ENCODE assay signal across 29 cellular contexts in genomic region chr9:125515281-125515680, GRCh38.
"Had no signal": no experiment of that assay in that cellular context is flagged by ENCODE, and none has a peak within 500 bp of the region (broad histone marks: within the 10 kb centered on the region; RNA-seq: fewer than 3 reads in every experiment).

No MANE protein-coding gene starts in this region.

- H3K27ac ChIP-seq: KMS-11, Peyer's patch, RWPE1, SJCRH30 had no signal

- H3K36me3 ChIP-seq: breast epithelium, Peyer's patch had no signal

- H3K27me3 ChIP-seq: breast epithelium, Peyer's patch, SJCRH30 had no signal

- H3K9me3 Mint-ChIP-seq: activated B cell treated with CpG ODN at 0.5 μM for 24 hours; activated CD4-positive, alpha-beta T cell treated with anti-CD3 and anti-CD28 coated beads, Interleukin-2, amount 10 ng/mL, durations not matched to agents 24 days and 14 days; activated naive CD4-positive, alpha-beta T cell treated with anti-CD3 and anti-CD28 coated beads for 36 hours; activated naive CD8-positive, alpha-beta T cell treated with anti-CD3 and anti-CD28 coated beads, Interleukin-2, amount 10 ng/mL, durations not matched to agents 7 days and 5 days; activated T-cell treated with anti-CD3 and anti-CD28 coated beads, Interleukin-2, amount 50 U/mL, for 4 hours had no signal

- H3K4me3 Mint-ChIP-seq: activated B cell treated with CpG ODN at 0.5 μM for 24 hours; activated CD4-positive, alpha-beta T cell treated with anti-CD3 and anti-CD28 coated beads, Interleukin-2, amount 10 ng/mL, durations not matched to agents 24 days and 14 days; activated naive CD4-positive, alpha-beta T cell treated with anti-CD3 and anti-CD28 coated beads for 36 hours; activated naive CD8-positive, alpha-beta T cell treated with anti-CD3 and anti-CD28 coated beads, Interleukin-2, amount 10 ng/mL, durations not matched to agents 7 days and 5 days; activated T-cell treated with anti-CD3 and anti-CD28 coated beads, Interleukin-2, amount 50 U/mL, for 4 hours had no signal

- DNase-seq: activated B cell treated with CpG ODN at 0.5 μM for 24 hours; activated CD4-positive, alpha-beta T cell treated with anti-CD3 and anti-CD28 coated beads for 1 hour; activated CD4-positive, alpha-beta T cell treated with anti-CD3 and anti-CD28 coated beads, Interleukin-2, amount 10 ng/mL, durations not matched to agents 24 days and 14 days; activated CD4-positive, alpha-beta T cell treated with anti-CD3 and anti-CD28 coated beads, Interleukin-2, amount 50 U/mL, for 48 hours; activated CD8-positive, alpha-beta memory T cell treated with anti-CD3 and anti-CD28 coated beads for 24 hours; activated gamma-delta T cell; activated naive CD4-positive, alpha-beta T cell treated with anti-CD3 and anti-CD28 coated beads for 36 hours; activated naive CD8-positive, alpha-beta T cell treated with anti-CD3 and anti-CD28 coated beads, Interleukin-2, amount 10 ng/mL, durations not matched to agents 7 days and 5 days; activated T-cell treated with anti-CD3 and anti-CD28 coated beads, Interleukin-2, amount 50 U/mL, for 4 hours; aorta; central memory CD4-positive, alpha-beta T cell; MV-4-11; NCI-H1092 treated with DMSO at 0.1 percent for 48 hours; NCI-H1417 treated with DMSO at 0.1 percent for 48 hours; NCI-H1694; NCI-H2029; NCI-H2107; NCI-H2171 treated with DMSO at 0.1 percent for 48 hours; NCI-H226; NCI-H69; NK-92 treated with Interleukin-12 subunit alpha and Interleukin-12 subunit beta, amount 100 ng/mL, for 24 hours; Peyer's patch; Right ventricle myocardium superior; SJCRH30; SW 1271 had no signal

- ATAC-seq: activated T-cell treated with anti-CD3 and anti-CD28 coated beads, Interleukin-2, amount 50 U/mL, for 4 hours; SK-N-SH treated with all-trans-retinoic acid at 6 μM for 48 hours had no signal

- H3K9me3 ChIP-seq: breast epithelium, Peyer's patch, SJCRH30 had no signal

- H3K4me3 ChIP-seq: breast epithelium, Peyer's patch, SJCRH30 had no signal

- H3K27me3 Mint-ChIP-seq: activated B cell treated with CpG ODN at 0.5 μM for 24 hours; activated CD4-positive, alpha-beta T cell treated with anti-CD3 and anti-CD28 coated beads, Interleukin-2, amount 10 ng/mL, durations not matched to agents 24 days and 14 days; activated naive CD8-positive, alpha-beta T cell treated with anti-CD3 and anti-CD28 coated beads, Interleukin-2, amount 10 ng/mL, durations not matched to agents 7 days and 5 days had no signal

- H3K9ac ChIP-seq: KMS-11 had no signal

- H3K27ac Mint-ChIP-seq: activated B cell treated with CpG ODN at 0.5 μM for 24 hours; activated CD4-positive, alpha-beta T cell treated with anti-CD3 and anti-CD28 coated beads, Interleukin-2, amount 10 ng/mL, durations not matched to agents 24 days and 14 days; activated naive CD4-positive, alpha-beta T cell treated with anti-CD3 and anti-CD28 coated beads for 36 hours; activated naive CD8-positive, alpha-beta T cell treated with anti-CD3 and anti-CD28 coated beads, Interleukin-2, amount 10 ng/mL, durations not matched to agents 7 days and 5 days had no signal
